In the genomic region with DNA sequence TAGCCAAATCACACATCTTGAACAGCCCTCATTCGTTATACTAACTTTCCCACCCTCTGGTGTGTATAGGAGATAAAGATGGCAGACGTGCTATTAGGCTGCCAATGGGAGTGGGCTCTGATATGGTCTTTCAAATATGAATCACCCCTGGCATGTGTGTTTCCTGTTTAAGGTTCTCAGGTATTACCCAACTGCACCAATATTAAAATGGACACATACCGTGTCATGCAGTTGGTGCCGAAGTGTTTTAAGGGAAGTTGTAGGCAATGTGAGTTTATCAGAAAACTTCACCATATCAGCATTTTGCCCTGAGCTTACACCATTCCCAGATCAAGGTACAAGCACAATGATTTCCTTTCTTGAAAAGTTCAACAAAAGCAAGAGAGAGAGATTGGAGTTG, we compare ENCODE assay signal across 14 cellular contexts. TPM values are rescaled to one million over a fixed set of nuclear protein-coding genes. Genes with fewer than 3 reads are reported as not detected.
DNase-seq lines count a peak whose midpoint lies in the region; ATAC-seq, FAIRE-seq and TF ChIP-seq lines count a peak whose summit lies in the region.
"Had no signal": no experiment of that assay in that cellular context is flagged by ENCODE, and none has a peak within 500 bp of the region (broad histone marks: within the 10 kb centered on the region; RNA-seq: fewer than 3 reads in every experiment).

No MANE protein-coding gene starts in this region.

- H3K9me3 ChIP-seq in OCI-LY3 (ENCODE audit: insufficient read depth, low read length), result no peaks in the 10 kb centered on the region
- H3K9me3 ChIP-seq in thymus (ENCODE audit: control insufficient read depth), result no peaks in the 10 kb centered on the region
- H3K9me3 ChIP-seq: gastroesophageal sphincter had no signal

- 82% methylated on average over 4 of the region's 4 CpGs for WGBS in thymus

- intact Hi-C loops in activated naive CD4-positive, alpha-beta T cell treated with anti-CD3 and anti-CD28 coated beads for 36 hours (cut with micrococcal nuclease), result no loop called here

- no peak overlapping the region for H3K9ac ChIP-seq in OCI-LY3 (ENCODE audit: low read length)
- H3K9ac ChIP-seq: GM23248 had no signal

- H4K20me1 ChIP-seq in OCI-LY3 (ENCODE audit: insufficient read depth, low read length), result no peaks in the 10 kb centered on the region

- H3K36me3 ChIP-seq in OCI-LY3 (replicated peaks; ENCODE audit: low read depth, low read length) (no peaks in the 10 kb centered on the region), bronchial epithelial cell (ENCODE audit: control insufficient read depth, insufficient read depth, low read length) (no peaks in the 10 kb centered on the region), thymus (ENCODE audit: control insufficient read depth, insufficient read depth) (peaks cover 4% of the 10 kb centered on the region)
- H3K36me3 ChIP-seq: gastroesophageal sphincter had no signal

- H3K27me3 Mint-ChIP-seq in activated naive CD4-positive, alpha-beta T cell treated with anti-CD3 and anti-CD28 coated beads for 36 hours (ENCODE audit: low read depth), result no peaks in the 10 kb centered on the region
- H3K27me3 Mint-ChIP-seq: type B pancreatic cell had no signal

- TF ChIP-seq CTCF in OCI-LY3 (IDR thresholded peaks at IDR 0.05; ENCODE audit: low read depth, low read length), result no peak
- no peak for TF ChIP-seq CTCF in bronchial epithelial cell (IDR thresholded peaks at IDR 0.05; ENCODE audit: insufficient read depth, low read length, severe bottlenecking)
- TF ChIP-seq CTCF in omental fat pad (IDR thresholded peaks at IDR 0.05), result no peak

- no peak overlapping the region for H2AFZ ChIP-seq in OCI-LY3 (ENCODE audit: low read depth, low read length)
- H2AFZ ChIP-seq: GM23248 had no signal

- no peaks in the 10 kb centered on the region for H3K79me2 ChIP-seq in OCI-LY3 (ENCODE audit: low read length)

- POLR2A ChIA-PET in HEK293T (lab: Yijun Ruan, JAX), result no interaction called here

- no peak for FAIRE-seq in bronchial epithelial cell (lab: Jason Lieb, UNC)

- no peak for DNase-seq in activated naive CD4-positive, alpha-beta T cell treated with anti-CD3 and anti-CD28 coated beads for 36 hours
- DNase-seq in activated naive CD4-positive, alpha-beta T cell (lab: John Stamatoyannopoulos, UW), result no peak
- DNase-seq in bronchial epithelial cell (ENCODE audit: low read depth) (peak; percentile 18), omental fat pad (ENCODE audit: low spot score) (no peak), HEK293T (ENCODE audit: extremely low spot score) (no peak)
- DNase-seq: activated gamma-delta T cell treated with Interleukin-2 at 50 U/mL for 16 hours, GM23248, islet precursor cell, NCI-H2081 treated with DMSO at 0.1 percent for 48 hours had no signal

- H3K27me3 ChIP-seq in OCI-LY3 (ENCODE audit: low read depth, low read length), result no peaks in the 10 kb centered on the region
- no peaks in the 10 kb centered on the region for H3K27me3 ChIP-seq in bronchial epithelial cell (ENCODE audit: control insufficient read depth, insufficient read depth, low read length)
- no peaks in the 10 kb centered on the region for H3K27me3 ChIP-seq in thymus (ENCODE audit: control insufficient read depth, insufficient read depth)
- H3K27me3 ChIP-seq: gastroesophageal sphincter had no signal

- CTCF ChIA-PET in activated naive CD4-positive, alpha-beta T cell treated with anti-CD3 and anti-CD28 coated beads for 36 hours (lab: Charles Lee), result no interaction called here
- CTCF ChIA-PET in HEK293T (lab: Yijun Ruan, JAX), result interaction anchor here (1.0 kb wide), 1 partner anchor 12 kb away, joined by 3 read pairs; no protein-coding TSS in a partner anchor

- H3K27ac Mint-ChIP-seq in activated naive CD4-positive, alpha-beta T cell treated with anti-CD3 and anti-CD28 coated beads for 36 hours, result peak overlapping the region; percentile 20
- H3K27ac Mint-ChIP-seq: type B pancreatic cell had no signal

- H3K4me1 ChIP-seq in OCI-LY3 (ENCODE audit: low read length) (peaks cover 30% of the 10 kb centered on the region), thymus (ENCODE audit: control insufficient read depth, insufficient read depth, low read length) (peaks cover 70% of the 10 kb centered on the region)

- H3K4me2 ChIP-seq in OCI-LY3 (ENCODE audit: low read length), result peak overlapping the region; percentile 35

- peaks cover 80% of the 10 kb centered on the region for H3K4me1 Mint-ChIP-seq in activated naive CD4-positive, alpha-beta T cell treated with anti-CD3 and anti-CD28 coated beads for 36 hours (ENCODE audit: low read depth)

- H3K27ac ChIP-seq in OCI-LY3 (ENCODE audit: low read length) (no peak overlapping the region), thymus (ENCODE audit: low read depth) (peak overlapping the region; percentile 19)
- H3K27ac ChIP-seq: gastroesophageal sphincter, GM23248 had no signal

- H3K4me3 Mint-ChIP-seq in activated naive CD4-positive, alpha-beta T cell treated with anti-CD3 and anti-CD28 coated beads for 36 hours, result no peak overlapping the region
- H3K4me3 Mint-ChIP-seq: type B pancreatic cell had no signal

- ATAC-seq in HG02938 (IDR thresholded peaks at IDR 0.05; ENCODE audit: unreplicated experiment) (no peak), omental fat pad (ENCODE audit: low FRiP score) (no peak)
- ATAC-seq: gastroesophageal sphincter had no signal

- 0 out of 2 replicates have a peak overlapping the region, but pooled peaks have one; percentile 6 for H3K4me3 ChIP-seq in OCI-LY3 (ENCODE audit: low read length)
- no peak overlapping the region for H3K4me3 ChIP-seq in bronchial epithelial cell (ENCODE audit: low read depth, low read length)
- H3K4me3 ChIP-seq in thymus (ENCODE audit: low read length), result no peak overlapping the region
- H3K4me3 ChIP-seq: gastroesophageal sphincter, GM23248 had no signal

- peaks cover 7% of the 10 kb centered on the region for H3K36me3 Mint-ChIP-seq in activated naive CD4-positive, alpha-beta T cell treated with anti-CD3 and anti-CD28 coated beads for 36 hours (ENCODE audit: low read depth)

- no peaks in the 10 kb centered on the region for H3K9me3 Mint-ChIP-seq in activated naive CD4-positive, alpha-beta T cell treated with anti-CD3 and anti-CD28 coated beads for 36 hours
- H3K9me3 Mint-ChIP-seq: type B pancreatic cell had no signal

TF ChIP-seq in HEK293T, 16 proteins besides CTCF, POLR2A, EP300 and RAD21:
- TF ChIP-seq, protein P1, sequence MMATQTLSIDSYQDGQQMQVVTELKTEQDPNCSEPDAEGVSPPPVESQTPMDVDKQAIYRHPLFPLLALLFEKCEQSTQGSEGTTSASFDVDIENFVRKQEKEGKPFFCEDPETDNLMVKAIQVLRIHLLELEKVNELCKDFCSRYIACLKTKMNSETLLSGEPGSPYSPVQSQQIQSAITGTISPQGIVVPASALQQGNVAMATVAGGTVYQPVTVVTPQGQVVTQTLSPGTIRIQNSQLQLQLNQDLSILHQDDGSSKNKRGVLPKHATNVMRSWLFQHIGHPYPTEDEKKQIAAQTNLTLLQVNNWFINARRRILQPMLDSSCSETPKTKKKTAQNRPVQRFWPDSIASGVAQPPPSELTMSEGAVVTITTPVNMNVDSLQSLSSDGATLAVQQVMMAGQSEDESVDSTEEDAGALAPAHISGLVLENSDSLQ (IDR thresholded peaks at IDR 0.05), result no peak
- TF ChIP-seq SP1 (IDR thresholded peaks at IDR 0.05) (no peak), ELF4 (IDR thresholded peaks at IDR 0.05) (no peak)
TF ChIP-seq in HEK293T: peak in this region for 0.

RNA-seq across cellular contexts. Expression of a gene that starts 33.5 kb away (rescaled TPM):
- total RNA-seq in activated naive CD4-positive, alpha-beta T cell treated with anti-CD3 and anti-CD28 coated beads for 36 hours, result 10 to 100 TPM; 39.3 to 45.3 TPM
- 4.2 and 7.9 TPM in 2 replicates for total RNA-seq in bronchial epithelial cell
- polyA plus RNA-seq in thymus, result 6.7 TPM
- total RNA-seq in omental fat pad, result 10 to 100 TPM; 12.2 to 58.6 (median 30.1) TPM
